Comparison of ENCODE assay signal across 1 cellular context in genomic region chr4:88743696-88744095, GRCh38.
TF ChIP-seq lines count a peak whose summit lies in the region.

No MANE protein-coding gene starts in this region.

TF ChIP-seq in IMR-90, 13 proteins besides CTCF, POLR2A, EP300 and RAD21:
- TF ChIP-seq FOS (IDR thresholded peaks at IDR 0.05; ENCODE audit: low read depth, low read length) (peak; percentile 58; the same call in 1 of the 2 replicates), ELK1 (IDR thresholded peaks at IDR 0.05; ENCODE audit: borderline replicate concordance, low read depth, low read length) (no peak), RCOR1 (IDR thresholded peaks at IDR 0.05; ENCODE audit: insufficient replicate concordance, low read length) (no peak), USF2 (IDR thresholded peaks at IDR 0.05; ENCODE audit: low read depth, low read length) (no peak)
